Comparison of ENCODE assay signal across 29 cellular contexts in the genomic region with DNA sequence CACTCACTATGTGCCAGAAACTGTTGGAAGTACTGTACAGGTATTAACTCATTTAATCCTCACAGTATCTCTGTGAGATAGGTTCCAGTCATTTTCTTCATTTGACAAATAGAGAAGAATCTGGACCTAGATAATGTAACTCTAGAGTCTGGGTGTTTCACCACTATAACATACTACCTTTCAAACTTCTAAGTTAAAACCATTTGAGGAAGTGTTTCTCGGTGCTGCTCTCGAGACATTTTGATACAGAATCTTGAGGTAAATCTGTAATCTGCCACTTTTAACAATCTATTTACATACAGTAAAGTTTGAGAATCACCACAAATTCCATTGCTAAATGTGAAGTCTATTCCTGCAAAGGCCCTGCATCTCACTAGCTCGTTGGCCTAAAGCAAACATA. TPM values are rescaled to one million over a fixed set of nuclear protein-coding genes. Genes with fewer than 3 reads are reported as not detected.
"Had no signal": no experiment of that assay in that cellular context is flagged by ENCODE, and none has a peak within 500 bp of the region (broad histone marks: within the 10 kb centered on the region; RNA-seq: fewer than 3 reads in every experiment).

No MANE protein-coding gene starts in this region.

- ATAC-seq: activated CD4-positive, alpha-beta T cell treated with anti-CD3 and anti-CD28 coated beads for 36 hours; activated T-helper 17 cell treated with anti-CD3 and anti-CD28 coated beads, Interleukin-2, amount 50 U/mL, for 72 hours had no signal

- H3K4me2 ChIP-seq: PC-9 had no signal

- H3K27ac ChIP-seq: PC-9, VCaP had no signal

- H3K4me1 Mint-ChIP-seq: activated CD4-positive, alpha-beta memory T cell treated with anti-CD3 and anti-CD28 coated beads, Interleukin-2, amount 10 ng/mL, durations not matched to agents 7 days and 5 days; activated CD4-positive, alpha-beta T cell treated with anti-CD3 and anti-CD28 coated beads for 36 hours; activated T-helper 17 cell treated with anti-CD3 and anti-CD28 coated beads, Interleukin-2, amount 50 U/mL, for 72 hours; brain; central memory CD8-positive, alpha-beta T cell had no signal

- H3K36me3 Mint-ChIP-seq: activated naive CD8-positive, alpha-beta T cell; brain had no signal

- H3K27me3 Mint-ChIP-seq: activated CD4-positive, alpha-beta T cell treated with anti-CD3 and anti-CD28 coated beads for 36 hours; activated naive CD8-positive, alpha-beta T cell; activated T-helper 17 cell treated with anti-CD3 and anti-CD28 coated beads, Interleukin-2, amount 50 U/mL, for 72 hours; central memory CD8-positive, alpha-beta T cell had no signal

- DNase-seq: activated CD4-positive, alpha-beta memory T cell treated with anti-CD3 and anti-CD28 coated beads, Interleukin-2, amount 10 ng/mL, durations not matched to agents 7 days and 5 days; activated CD4-positive, alpha-beta T cell treated with anti-CD3 and anti-CD28 coated beads for 36 hours; activated CD4-positive, alpha-beta T cell treated with anti-CD3 and anti-CD28 coated beads, Interleukin-2, amount 50 U/mL, for 1 hour; activated gamma-delta T cell; activated naive CD4-positive, alpha-beta T cell treated with anti-CD3 and anti-CD28 coated beads for 36 hours; activated T-cell treated with anti-CD3 and anti-CD28 coated beads for 4 hours; activated T-cell treated with anti-CD3 and anti-CD28 coated beads, Interleukin-2, amount 50 U/mL, for 48 hours; amygdala; Kasumi-1; KBM-7; NCI-H1105; NCI-H1436; NCI-H187; NCI-H2081; NCI-H510A treated with DMSO at 0.1 percent for 48 hours; NCI-H69; NK-92 treated with Interleukin-12 subunit alpha and Interleukin-12 subunit beta, amount 100 ng/mL, for 24 hours; PC-9; SHP77 treated with DMSO at 0.1 percent for 48 hours; T-helper 1 cell had no signal

- H3K4me3 Mint-ChIP-seq: activated CD4-positive, alpha-beta memory T cell treated with anti-CD3 and anti-CD28 coated beads, Interleukin-2, amount 10 ng/mL, durations not matched to agents 7 days and 5 days; activated CD4-positive, alpha-beta T cell treated with anti-CD3 and anti-CD28 coated beads for 36 hours; activated naive CD4-positive, alpha-beta T cell treated with anti-CD3 and anti-CD28 coated beads for 36 hours; activated naive CD8-positive, alpha-beta T cell; activated T-helper 17 cell treated with anti-CD3 and anti-CD28 coated beads, Interleukin-2, amount 50 U/mL, for 72 hours; brain; central memory CD8-positive, alpha-beta T cell had no signal

- H3K9me3 Mint-ChIP-seq: activated CD4-positive, alpha-beta memory T cell treated with anti-CD3 and anti-CD28 coated beads, Interleukin-2, amount 10 ng/mL, durations not matched to agents 7 days and 5 days; activated naive CD4-positive, alpha-beta T cell treated with anti-CD3 and anti-CD28 coated beads for 36 hours; activated T-helper 17 cell treated with anti-CD3 and anti-CD28 coated beads, Interleukin-2, amount 50 U/mL, for 72 hours; central memory CD8-positive, alpha-beta T cell had no signal

- FAIRE-seq: astrocyte had no signal

- H3K27ac Mint-ChIP-seq: activated CD4-positive, alpha-beta memory T cell treated with anti-CD3 and anti-CD28 coated beads, Interleukin-2, amount 10 ng/mL, durations not matched to agents 7 days and 5 days; activated CD4-positive, alpha-beta T cell treated with anti-CD3 and anti-CD28 coated beads for 36 hours; activated naive CD4-positive, alpha-beta T cell treated with anti-CD3 and anti-CD28 coated beads for 36 hours; activated naive CD8-positive, alpha-beta T cell; activated T-helper 17 cell treated with anti-CD3 and anti-CD28 coated beads, Interleukin-2, amount 50 U/mL, for 72 hours; brain had no signal

- H3K4me3 ChIP-seq: PC-9 had no signal

- H2AFZ ChIP-seq: PC-9 had no signal

RNA-seq across cellular contexts. Expression of a gene that starts 8.8 kb away (rescaled TPM):
- total RNA-seq: activated CD4-positive, alpha-beta memory T cell treated with anti-CD3 and anti-CD28 coated beads, Interleukin-2, amount 10 ng/mL, durations not matched to agents 7 days and 5 days; activated CD4-positive, alpha-beta T cell treated with anti-CD3 and anti-CD28 coated beads for 36 hours; activated CD8-positive, alpha-beta memory T cell treated with anti-CD3 and anti-CD28 coated beads for 36 hours; activated naive CD4-positive, alpha-beta T cell treated with anti-CD3 and anti-CD28 coated beads for 36 hours; activated T-helper 17 cell treated with anti-CD3 and anti-CD28 coated beads, Interleukin-2, amount 50 U/mL, for 72 hours; SK-MEL-5; T-helper 2 cell treated with Interferon-gamma antibody and Interleukin-4, amounts not matched to agents 100 ng/mL and 5 ng/mL, for 36 hours had no signal

RNA-seq across cellular contexts. Expression of a gene that starts 15.7 kb away (rescaled TPM):
- total RNA-seq: activated CD4-positive, alpha-beta memory T cell treated with anti-CD3 and anti-CD28 coated beads, Interleukin-2, amount 10 ng/mL, durations not matched to agents 7 days and 5 days; activated CD4-positive, alpha-beta T cell treated with anti-CD3 and anti-CD28 coated beads for 36 hours; activated CD8-positive, alpha-beta memory T cell treated with anti-CD3 and anti-CD28 coated beads for 36 hours; activated naive CD4-positive, alpha-beta T cell treated with anti-CD3 and anti-CD28 coated beads for 36 hours; activated T-helper 17 cell treated with anti-CD3 and anti-CD28 coated beads, Interleukin-2, amount 50 U/mL, for 72 hours; T-helper 2 cell treated with Interferon-gamma antibody and Interleukin-4, amounts not matched to agents 100 ng/mL and 5 ng/mL, for 36 hours had no signal

RNA-seq across cellular contexts. Expression of a gene that starts 33.1 kb away (rescaled TPM):
- total RNA-seq: activated CD4-positive, alpha-beta memory T cell treated with anti-CD3 and anti-CD28 coated beads, Interleukin-2, amount 10 ng/mL, durations not matched to agents 7 days and 5 days; activated CD4-positive, alpha-beta T cell treated with anti-CD3 and anti-CD28 coated beads for 36 hours; activated CD8-positive, alpha-beta memory T cell treated with anti-CD3 and anti-CD28 coated beads for 36 hours; activated naive CD4-positive, alpha-beta T cell treated with anti-CD3 and anti-CD28 coated beads for 36 hours; SK-MEL-5; T-helper 2 cell treated with Interferon-gamma antibody and Interleukin-4, amounts not matched to agents 100 ng/mL and 5 ng/mL, for 36 hours had no signal
